ENCODE assay signal across 10 cellular contexts in genomic region chr3:41026394-41027177, GRCh38.
DNase-seq lines count a peak whose midpoint lies in the region; ATAC-seq, FAIRE-seq and TF ChIP-seq lines count a peak whose summit lies in the region.
"Had no signal": no experiment of that assay in that cellular context is flagged by ENCODE, and none has a peak within 500 bp of the region (broad histone marks: within the 10 kb centered on the region; RNA-seq: fewer than 3 reads in every experiment).

No MANE protein-coding gene starts in this region.

- FAIRE-seq in A549 (lab: Jason Lieb, UNC) (no peak), endothelial cell of umbilical vein (lab: Jason Lieb, UNC) (no peak)

- no peak overlapping the region for H3K4me2 ChIP-seq in A549
- H3K4me2 ChIP-seq in endothelial cell of umbilical vein (ENCODE audit: insufficient read depth, low read length), result no peak overlapping the region
- H3K4me2 ChIP-seq in mesenchymal stem cell (ENCODE audit: low read length, poor library complexity, severe bottlenecking), result no peak overlapping the region
- H3K4me2 ChIP-seq: BLaER1 had no signal

- no peak overlapping the region for H3K4ac ChIP-seq in mesenchymal stem cell (ENCODE audit: low read depth in 1 of 2, low read length in 2 of 2)

- H3K9me3 ChIP-seq in A549, result no peaks in the 10 kb centered on the region
- H3K9me3 ChIP-seq in endothelial cell of umbilical vein (replicated peaks; ENCODE audit: control insufficient read depth, insufficient read depth, low read length), result no peaks in the 10 kb centered on the region
- no peaks in the 10 kb centered on the region for H3K9me3 ChIP-seq in mesenchymal stem cell (ENCODE audit: control insufficient read depth, low read length)
- H3K9me3 ChIP-seq in prostate gland, result no peaks in the 10 kb centered on the region
- H3K9me3 ChIP-seq: BLaER1 had no signal

- H2AFZ ChIP-seq in endothelial cell of umbilical vein (ENCODE audit: low read depth, low read length), result no peak overlapping the region
- H2AFZ ChIP-seq in mesenchymal stem cell (ENCODE audit: low read depth, low read length), result no peak overlapping the region

- 17% methylated on average over 2 of the region's 3 CpGs for WGBS in A549 (ENCODE audit: missing lambda C conversion rate)
- WGBS in mesenchymal stem cell, result 23% methylated on average over 3 of the region's 3 CpGs
- 26% methylated on average over 3 of the region's 3 CpGs for WGBS in prostate gland

- no peaks in the 10 kb centered on the region for H3K9me1 ChIP-seq in endothelial cell of umbilical vein (replicated peaks; ENCODE audit: control insufficient read depth, extremely low read depth, insufficient read depth, low read length)

- no peaks in the 10 kb centered on the region for H3K79me1 ChIP-seq in mesenchymal stem cell (replicated peaks; ENCODE audit: low read length, poor library complexity, severe bottlenecking)

- TF ChIP-seq CTCF in A549 (IDR thresholded peaks at IDR 0.05) (no peak), endothelial cell of umbilical vein (IDR thresholded peaks at IDR 0.05; ENCODE audit: extremely low read depth in 1 of 2, insufficient read depth in 1 of 2, low read depth in 1 of 2, low read length in 2 of 2) (no peak), prostate gland (IDR thresholded peaks at IDR 0.05) (no peak)

- H4K20me1 ChIP-seq in endothelial cell of umbilical vein (replicated peaks; ENCODE audit: control insufficient read depth, extremely low read depth, insufficient read depth, low read length), result no peaks in the 10 kb centered on the region
- H4K20me1 ChIP-seq: BLaER1 had no signal

- peak overlapping the region in 1 of 2 experiments; percentile 45 for H3K18ac ChIP-seq in mesenchymal stem cell (ENCODE audit: low read depth in 1 of 2, low read length in 2 of 2)

- H3K14ac ChIP-seq in mesenchymal stem cell (ENCODE audit: low read length in 2 of 2), result no peak overlapping the region

- TF ChIP-seq EP300 in A549 (IDR thresholded peaks at IDR 0.05), result no peak

- no peak overlapping the region for H3K9ac ChIP-seq in endothelial cell of umbilical vein (replicated peaks; ENCODE audit: extremely low read depth, insufficient read depth, low read length)
- H3K9ac ChIP-seq in mesenchymal stem cell (ENCODE audit: low read length), result no peak overlapping the region
- H3K9ac ChIP-seq: BLaER1 had no signal

- no peak overlapping the region; a peak in 1 of 6 replicates for H3K27ac ChIP-seq in A549
- H3K27ac ChIP-seq in endothelial cell of umbilical vein (ENCODE audit: insufficient read depth, low read depth, low read length), result no peak overlapping the region
- no peak overlapping the region for H3K27ac ChIP-seq in mesenchymal stem cell (ENCODE audit: low read length, poor library complexity, severe bottlenecking)
- no peak overlapping the region for H3K27ac ChIP-seq in prostate gland
- H3K27ac ChIP-seq: BLaER1, VCaP had no signal

- POLR2A ChIA-PET in A549 (lab: Yijun Ruan, JAX) (no interaction called here), endothelial cell of umbilical vein (lab: Charles Lee) (no interaction called here)

- H2BK12ac ChIP-seq in mesenchymal stem cell (ENCODE audit: low read length in 2 of 2), result no peak overlapping the region

- no peak for TF ChIP-seq POLR2A in A549 (IDR thresholded peaks at IDR 0.05; ENCODE audit: low read length)
- TF ChIP-seq POLR2A in endothelial cell of umbilical vein (IDR thresholded peaks at IDR 0.05; ENCODE audit: low read depth, low read length), result no peak
- no peak for TF ChIP-seq POLR2A in prostate gland (IDR thresholded peaks at IDR 0.05)

- H2AK5ac ChIP-seq in mesenchymal stem cell (ENCODE audit: low read length, severe bottlenecking), result no peak overlapping the region

- CTCF ChIA-PET in A549 (lab: Yijun Ruan, JAX) (no interaction called here), endothelial cell of umbilical vein (lab: Charles Lee) (interaction anchor here (1.1 kb wide), 1 partner anchor 55 kb away, joined by 3 read pairs; no protein-coding TSS in a partner anchor)

- TF ChIP-seq RAD21 in A549 (conservative IDR thresholded peaks at IDR 0.05 in 1 of 2, IDR thresholded peaks at IDR 0.05 in 1 of 2), result no peak

- H3K27me3 ChIP-seq in endothelial cell of umbilical vein (ENCODE audit: control insufficient read depth in 2 of 2, insufficient read depth in 2 of 2, low read length in 2 of 2), result peaks cover 0 to 3% of the 10 kb centered on the region in 2 experiments
- peaks cover 2 to 6% of the 10 kb centered on the region in 2 experiments for H3K27me3 ChIP-seq in mesenchymal stem cell (ENCODE audit: control insufficient read depth in 1 of 2, insufficient read depth in 1 of 2, low read length in 2 of 2)
- no peaks in the 10 kb centered on the region for H3K27me3 ChIP-seq in prostate gland (replicated peaks; ENCODE audit: insufficient read depth)
- H3K27me3 ChIP-seq: BLaER1 had no signal

- H3K36me3 ChIP-seq in endothelial cell of umbilical vein (ENCODE audit: control insufficient read depth in 2 of 2, extremely low read depth in 1 of 2, insufficient read depth in 2 of 2, low read length in 2 of 2) (no peaks in the 10 kb centered on the region), mesenchymal stem cell (ENCODE audit: control insufficient read depth in 1 of 2, insufficient read depth in 2 of 2, low read depth in 1 of 2, low read length in 2 of 2) (no peaks in the 10 kb centered on the region), prostate gland (no peaks in the 10 kb centered on the region)
- H3K36me3 ChIP-seq: BLaER1 had no signal

- H2BK120ac ChIP-seq in mesenchymal stem cell (ENCODE audit: low read depth, low read length), result peak overlapping the region; percentile 54

- no peak overlapping the region for H2BK5ac ChIP-seq in mesenchymal stem cell (ENCODE audit: low read depth, low read length, poor library complexity, severe bottlenecking)

- intact Hi-C loops in endothelial cell of umbilical vein (cut with micrococcal nuclease), result no loop called here
- intact Hi-C loops in prostate gland (cut with DNase I), result no loop called here

- H3K4me3 ChIP-seq in A549 (no peak overlapping the region), endothelial cell of umbilical vein (replicated peaks in 1 of 3; ENCODE audit: insufficient read depth in 1 of 3, low read depth in 1 of 3, low read length in 3 of 3) (no peak overlapping the region), mesenchymal stem cell (ENCODE audit: insufficient read depth in 1 of 2, low read depth in 1 of 2, low read length in 2 of 2) (no peak overlapping the region), prostate gland (no peak overlapping the region)
- H3K4me3 ChIP-seq: BLaER1 had no signal

- no TSS peak for BruUV-seq in endothelial cell of umbilical vein (replicated peaks; lab: Mats Ljungman, UMichigan)

- DNase-seq in A549 (ENCODE audit: low read depth in 1 of 2, low spot score in 1 of 2) (peak; percentile 11 to 60), NCI-H460 (ENCODE audit: extremely low read depth, low read depth) (peak; percentile 33), endothelial cell of umbilical vein (ENCODE audit: low read depth, low spot score) (peak; percentile 63), mesenchymal stem cell (peak; percentile 98), prostate gland (ENCODE audit: low spot score) (no peak), GOT3 (lab: John Stamatoyannopoulos, UW) (no peak)

- no peak overlapping the region for H3K23ac ChIP-seq in mesenchymal stem cell (ENCODE audit: low read length in 2 of 2)

- H4K8ac ChIP-seq in mesenchymal stem cell (ENCODE audit: low read length), result peak overlapping the region; percentile 12

- H3K4me1 ChIP-seq in A549, result 0 out of 3 replicates have a peak, but pooled peaks cover 4% of the 10 kb centered on the region
- H3K4me1 ChIP-seq in endothelial cell of umbilical vein (ENCODE audit: control insufficient read depth, extremely low read depth, insufficient read depth, low read length), result no peaks in the 10 kb centered on the region
- peaks cover 5% of the 10 kb centered on the region for H3K4me1 ChIP-seq in mesenchymal stem cell (ENCODE audit: control insufficient read depth, insufficient read depth, low read depth, low read length)
- H3K4me1 ChIP-seq in prostate gland (replicated peaks), result no peaks in the 10 kb centered on the region
- H3K4me1 ChIP-seq: BLaER1 had no signal

- dilution Hi-C loops in endothelial cell of umbilical vein (cut with MboI; ENCODE audit: extremely low pct_ligation_motif_present, low sequenced_read_pairs), result no loop called here

- H3K79me2 ChIP-seq in endothelial cell of umbilical vein (ENCODE audit: control insufficient read depth, insufficient read depth, low read length), result no peaks in the 10 kb centered on the region

- H4K91ac ChIP-seq in mesenchymal stem cell (ENCODE audit: low read length), result no peak overlapping the region

- H2BK15ac ChIP-seq in mesenchymal stem cell (ENCODE audit: low read depth, poor library complexity, severe bottlenecking), result no peak overlapping the region

- ATAC-seq in A549 (peak; percentile 62 to 78; a peak in 4 of 6 replicates), HG03196 (IDR thresholded peaks at IDR 0.05; ENCODE audit: unreplicated experiment) (no peak), HG03095 (IDR thresholded peaks at IDR 0.05; ENCODE audit: unreplicated experiment) (no peak)

TF ChIP-seq in A549, 52 proteins besides CTCF, POLR2A, EP300 and RAD21 (continues in another document):
- no peak for TF ChIP-seq ZSCAN20 (CRISPR knock-in tag; IDR thresholded peaks at IDR 0.05)
- no peak for TF ChIP-seq TP53 (CRISPR knock-in tag; IDR thresholded peaks at IDR 0.05)
- TF ChIP-seq RNF2 (IDR thresholded peaks at IDR 0.05; ENCODE audit: borderline replicate concordance, low read depth), result no peak
- no peak for TF ChIP-seq GATA3 (IDR thresholded peaks at IDR 0.05; ENCODE audit: borderline replicate concordance)
- no peak for TF ChIP-seq JUNB (IDR thresholded peaks at IDR 0.05)
- no peak for TF ChIP-seq RFX5 (IDR thresholded peaks at IDR 0.05)
- TF ChIP-seq CBX8 (IDR thresholded peaks at IDR 0.05), result no peak

TF ChIP-seq in endothelial cell of umbilical vein, 7 proteins besides CTCF, POLR2A, EP300 and RAD21:
- no peak for TF ChIP-seq POLR2AphosphoS5 (IDR thresholded peaks at IDR 0.05; ENCODE audit: insufficient read depth, low read depth, low read length)
- TF ChIP-seq JUN (IDR thresholded peaks at IDR 0.05; ENCODE audit: borderline replicate concordance, insufficient read depth, insufficient read length, low read depth), result peak; percentile 26
- TF ChIP-seq FOS (IDR thresholded peaks at IDR 0.05; ENCODE audit: borderline replicate concordance, insufficient read depth, low read length), result no peak

Comparison
In these comparisons a context has a peak if more than half of its experiments do, and no peak if none do; other contexts are left out.
1. ATAC-seq: peak in A549 (2 of 2); none in HG03196 (single experiment) and HG03095 (single experiment).
2. DNase-seq: peak in A549 (2 of 2), NCI-H460 (single experiment), endothelial cell of umbilical vein (single experiment) and mesenchymal stem cell (single experiment); none in prostate gland (single experiment) and GOT3 (single experiment).